Comparison of ENCODE assay signal across 8 cellular contexts in the genomic region with DNA sequence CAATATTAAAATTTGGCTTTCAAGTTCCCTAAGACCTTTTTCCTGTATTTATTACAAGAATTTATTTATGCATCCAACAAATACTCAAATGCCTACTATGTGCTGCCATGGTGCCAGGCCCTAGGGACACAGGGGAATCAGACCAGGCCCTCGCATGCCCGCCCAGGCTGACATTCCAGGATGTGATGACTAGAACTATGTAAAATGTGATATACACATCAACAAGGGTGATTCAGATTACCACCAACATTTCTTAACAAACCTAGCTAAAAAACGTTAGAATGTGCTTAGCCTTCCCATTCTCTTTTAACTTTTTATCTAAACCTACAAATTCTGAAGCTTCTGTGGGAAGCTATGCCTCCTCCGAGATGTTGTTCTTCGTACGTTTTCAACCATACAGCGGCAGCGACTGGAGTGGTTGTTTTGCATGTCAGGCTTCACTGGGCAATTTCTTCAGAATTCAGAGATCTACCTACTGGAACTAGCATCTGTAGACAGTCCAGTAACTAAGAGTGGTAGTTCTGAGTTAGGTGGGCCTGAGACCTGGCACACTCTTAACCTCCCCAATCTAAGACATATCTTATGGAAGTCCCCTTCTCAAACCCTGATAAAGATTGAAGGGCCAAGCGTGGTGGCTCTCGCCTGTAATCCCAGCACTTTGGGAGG. TPM values are rescaled to one million over a fixed set of nuclear protein-coding genes. Genes with fewer than 3 reads are reported as not detected.
DNase-seq lines count a peak whose midpoint lies in the region; ATAC-seq lines count a peak whose summit lies in the region.

No MANE protein-coding gene starts in this region.

- peaks cover 18% of the 10 kb centered on the region for H3K4me1 Mint-ChIP-seq in activated CD4-positive, alpha-beta memory T cell treated with anti-CD3 and anti-CD28 coated beads, Interleukin-2, amount 10 ng/mL, durations not matched to agents 7 days and 5 days

- ATAC-seq in GM19395 (IDR thresholded peaks at IDR 0.05; ENCODE audit: unreplicated experiment) (peak; percentile 51), HG03571 (IDR thresholded peaks at IDR 0.05; ENCODE audit: unreplicated experiment) (peak; percentile 62)

- H3K27ac Mint-ChIP-seq in activated CD4-positive, alpha-beta memory T cell treated with anti-CD3 and anti-CD28 coated beads, Interleukin-2, amount 10 ng/mL, durations not matched to agents 7 days and 5 days, result no peak overlapping the region

- H3K4me3 Mint-ChIP-seq in activated CD4-positive, alpha-beta memory T cell treated with anti-CD3 and anti-CD28 coated beads, Interleukin-2, amount 10 ng/mL, durations not matched to agents 7 days and 5 days, result no peak overlapping the region

- no peaks in the 10 kb centered on the region for H3K27me3 Mint-ChIP-seq in activated CD4-positive, alpha-beta memory T cell treated with anti-CD3 and anti-CD28 coated beads, Interleukin-2, amount 10 ng/mL, durations not matched to agents 7 days and 5 days

- CTCF ChIA-PET in activated CD4-positive, alpha-beta memory T cell treated with anti-CD3 and anti-CD28 coated beads, Interleukin-2, amount 10 ng/mL, durations not matched to agents 7 days and 5 days (lab: Charles Lee), result no interaction called here

- POLR2A ChIA-PET in activated CD4-positive, alpha-beta memory T cell treated with anti-CD3 and anti-CD28 coated beads, Interleukin-2, amount 10 ng/mL, durations not matched to agents 7 days and 5 days (lab: Charles Lee), result no interaction called here

- no peaks in the 10 kb centered on the region for H3K9me3 Mint-ChIP-seq in activated CD4-positive, alpha-beta memory T cell treated with anti-CD3 and anti-CD28 coated beads, Interleukin-2, amount 10 ng/mL, durations not matched to agents 7 days and 5 days

- no peaks in the 10 kb centered on the region for H3K36me3 Mint-ChIP-seq in activated CD4-positive, alpha-beta memory T cell treated with anti-CD3 and anti-CD28 coated beads, Interleukin-2, amount 10 ng/mL, durations not matched to agents 7 days and 5 days (ENCODE audit: low read depth)

- DNase-seq in dedifferentiated amniotic fluid mesenchymal stem cell (ENCODE audit: extremely low spot score) (peak; percentile 47), renal cortical epithelial cell (ENCODE audit: low read depth) (peak; percentile 85), RPMI8226 (no peak), activated gamma-delta T cell treated with Interleukin-2 at 50 U/mL for 16 hours (no peak), activated T-cell treated with anti-CD3 and anti-CD28 coated beads for 4 hours (no peak)
- DNase-seq in activated CD4-positive, alpha-beta memory T cell treated with anti-CD3 and anti-CD28 coated beads, Interleukin-2, amount 10 ng/mL, durations not matched to agents 7 days and 5 days, result no peak

RNA-seq across cellular contexts. Expression of a gene that starts 22.1 kb away (rescaled TPM):
- 11.5 and 37.7 TPM in 2 replicates for total RNA-seq in renal cortical epithelial cell
- total RNA-seq in activated CD4-positive, alpha-beta memory T cell treated with anti-CD3 and anti-CD28 coated beads, Interleukin-2, amount 10 ng/mL, durations not matched to agents 7 days and 5 days, result 10 to 100 TPM; 16.3 to 17.4 TPM

Comparison
In these comparisons a context has a peak if more than half of its experiments do, and no peak if none do; other contexts are left out.
1. DNase-seq: peak in dedifferentiated amniotic fluid mesenchymal stem cell (single experiment) and renal cortical epithelial cell (single experiment); none in RPMI8226 (single experiment), activated gamma-delta T cell treated with Interleukin-2 at 50 U/mL for 16 hours (single experiment), activated CD4-positive, alpha-beta memory T cell treated with anti-CD3 and anti-CD28 coated beads, Interleukin-2, amount 10 ng/mL, durations not matched to agents 7 days and 5 days (single experiment) and activated T-cell treated with anti-CD3 and anti-CD28 coated beads for 4 hours (single experiment).